9 cellular contexts compared by ENCODE assay signal in genomic region chr3:27666708-27667107, GRCh38. TPM values are rescaled to one million over a fixed set of nuclear protein-coding genes. Genes with fewer than 3 reads are reported as not detected.
DNase-seq lines count a peak whose midpoint lies in the region; ATAC-seq, FAIRE-seq and TF ChIP-seq lines count a peak whose summit lies in the region.
"Had no signal": no experiment of that assay in that cellular context is flagged by ENCODE, and none has a peak within 500 bp of the region (broad histone marks: within the 10 kb centered on the region; RNA-seq: fewer than 3 reads in every experiment).

No MANE protein-coding gene starts in this region.

- no peaks in the 10 kb centered on the region for H3K27me3 ChIP-seq in body of pancreas

- H3K4me1 ChIP-seq in body of pancreas = no peaks in the 10 kb centered on the region

- FAIRE-seq in GM12891 (lab: Jason Lieb, UNC) = no peak
- FAIRE-seq: endometrium had no signal

- intact Hi-C loops in body of pancreas (cut with DNase I) = no loop called here

- peak; percentile 97 to 98 for DNase-seq in AML-193 (lab: John Stamatoyannopoulos, UW)
- peak; percentile 39 for DNase-seq in NCI-H1105 treated with DMSO at 0.1 percent for 48 hours (lab: John Stamatoyannopoulos, UW)
- DNase-seq in body of pancreas = peak; percentile 17 to 78 (median 34)
- peak; percentile 78 for DNase-seq in iPS-NIHi7 (ENCODE audit: extremely low spot score)
- peak; percentile 86 for DNase-seq in stromal cell of bone marrow (ENCODE audit: low read depth)
- DNase-seq in GM12891 (ENCODE audit: insufficient read length, low spot score) = no peak
- DNase-seq in GM10266 (ENCODE audit: extremely low spot score) = no peak

- 32 to 51% methylated on average over 3 of the region's 3 CpGs for WGBS in body of pancreas, 2 donors

- H3K27ac ChIP-seq in body of pancreas = no peak overlapping the region

- peak; percentile 44 for ATAC-seq in GM19351 (IDR thresholded peaks at IDR 0.05; ENCODE audit: unreplicated experiment)
- peak; percentile 12 for ATAC-seq in body of pancreas

- H3K9me3 ChIP-seq in body of pancreas = no peaks in the 10 kb centered on the region

- TF ChIP-seq POLR2A in body of pancreas (IDR thresholded peaks at IDR 0.05) (no peak), GM12891 (IDR thresholded peaks at IDR 0.05; ENCODE audit: low read depth, low read length) (no peak)

- TF ChIP-seq CTCF in body of pancreas (IDR thresholded peaks at IDR 0.05) (no peak), GM10266 (IDR thresholded peaks at IDR 0.05; ENCODE audit: control insufficient read depth, insufficient read depth, low read depth, missing control alignments) (no peak)

- no peak overlapping the region for H3K4me3 ChIP-seq in body of pancreas

- H3K36me3 ChIP-seq in body of pancreas (replicated peaks in 1 of 2; ENCODE audit: insufficient read depth in 1 of 2, low read depth in 2 of 2) = no peaks in the 10 kb centered on the region

TF ChIP-seq in GM12891, 5 proteins besides CTCF, POLR2A, EP300 and RAD21:
- TF ChIP-seq SPI1 (IDR thresholded peaks at IDR 0.05; ENCODE audit: low read depth, low read length) = no peak
- TF ChIP-seq POLR2AphosphoS5 (IDR thresholded peaks at IDR 0.05; ENCODE audit: low read depth, low read length) = no peak

RNA-seq across cellular contexts. Expression of gene EOMES, which starts 55.4 kb away (rescaled TPM):
- total RNA-seq in body of pancreas = under 1 TPM in 1 of 2 donors, not detected in 1; 0.52 TPM
- not detected for polyA plus RNA-seq in GM12891 (2012; ENCODE audit: low read depth, missing spikeins)

Comparison
In these comparisons a context has a peak if more than half of its experiments do, and no peak if none do; other contexts are left out.
1. DNase-seq: peak in AML-193 (2 of 2), NCI-H1105 treated with DMSO at 0.1 percent for 48 hours (single experiment), body of pancreas (4 of 4), iPS-NIHi7 (single experiment) and stromal cell of bone marrow (single experiment); none in GM12891 (single experiment) and GM10266 (single experiment).